Comparison of ENCODE assay signal across 24 cellular contexts in genomic region chr20:56801991-56802740, GRCh38.
A peak's percentile ranks its signal among the peaks of the same experiment; 100 is the strongest.
DNase-seq lines count a peak whose midpoint lies in the region; ATAC-seq and TF ChIP-seq lines count a peak whose summit lies in the region.
"Had no signal": no experiment of that assay in that cellular context is flagged by ENCODE, and none has a peak within 500 bp of the region (broad histone marks: within the 10 kb centered on the region; RNA-seq: fewer than 3 reads in every experiment).

No MANE protein-coding gene starts in this region.

- no peaks in the 10 kb centered on the region for H3K9me3 ChIP-seq in thyroid gland
- H3K9me3 ChIP-seq: BE2C, mucosa of descending colon had no signal

- no peak for ATAC-seq in HG02571 (IDR thresholded peaks at IDR 0.05; ENCODE audit: unreplicated experiment)
- ATAC-seq: activated CD8-positive, alpha-beta memory T cell treated with anti-CD3 and anti-CD28 coated beads, Interleukin-2, amount 10 ng/mL, durations not matched to agents 7 days and 5 days; activated T-helper 17 cell treated with anti-CD3 and anti-CD28 coated beads, Interleukin-2, amount 50 U/mL, for 72 hours; mucosa of descending colon had no signal

- H3K4me3 ChIP-seq in fibroblast of pulmonary artery (replicated peaks; ENCODE audit: low read depth, low read length) (no peak overlapping the region), thyroid gland (replicated peaks in 1 of 3) (no peak overlapping the region)
- H3K4me3 ChIP-seq: cardiac muscle cell, left ventricle myocardium inferior, mucosa of descending colon, skin epidermis, upper lobe of left lung had no signal

- DNase-seq in EL (peak; percentile 6), amniotic stem cell (lab: John Stamatoyannopoulos, UW) (peak; percentile 19), fibroblast of pulmonary artery (ENCODE audit: low read depth) (peak; percentile 27), thyroid gland (peak; percentile 58 to 74), NCI-H187 (lab: John Stamatoyannopoulos, UW) (no peak), SW 1271 (lab: John Stamatoyannopoulos, UW) (no peak)
- no peak for DNase-seq in stimulated activated CD4-positive, alpha-beta T cell treated with anti-CD3 and anti-CD28 coated beads, Interleukin-4, amount 100 ng/mL, for 1 hour
- DNase-seq: activated CD4-positive, alpha-beta T cell treated with anti-CD3 and anti-CD28 coated beads for 48 hours; activated CD8-positive, alpha-beta memory T cell treated with anti-CD3 and anti-CD28 coated beads, Interleukin-2, amount 10 ng/mL, durations not matched to agents 7 days and 5 days; activated naive CD8-positive, alpha-beta T cell treated with anti-CD3 and anti-CD28 coated beads, Interleukin-2, amount 10 ng/mL, durations not matched to agents 7 days and 5 days; BE2C; left ventricle myocardium inferior; MM.1S; mucosa of descending colon; NCI-H1436 treated with DMSO at 0.1 percent for 48 hours; NCI-H2171 treated with DMSO at 0.1 percent for 48 hours; NCI-H526 treated with DMSO at 0.1 percent for 48 hours; stimulated activated CD4-positive, alpha-beta T cell treated with anti-CD3 and anti-CD28 coated beads, Interleukin-2, amount 100 ng/mL, for 48 hours; upper lobe of left lung had no signal

- peaks cover 0 to 12% of the 10 kb centered on the region in 2 donors for H3K4me1 ChIP-seq in thyroid gland
- H3K4me1 ChIP-seq: BE2C, left ventricle myocardium inferior, upper lobe of left lung had no signal

- peak in 1 of 2 donors; percentile 8 for TF ChIP-seq POLR2A in thyroid gland (IDR thresholded peaks at IDR 0.05)

- TF ChIP-seq CTCF in fibroblast of pulmonary artery (IDR thresholded peaks at IDR 0.05; ENCODE audit: low read length, missing control alignments) (no peak), thyroid gland (IDR thresholded peaks at IDR 0.05) (peak in 1 of 6 experiments; percentile 7)

- WGBS in thyroid gland, 2 donors = 22 to 32% methylated on average over 19 of the region's 19 CpGs

- peak overlapping the region; percentile 22 to 84 (median 73) for H3K27ac ChIP-seq in thyroid gland
- H3K27ac ChIP-seq: cardiac muscle cell, epithelial cell of prostate, left ventricle myocardium inferior, upper lobe of left lung had no signal

- no peaks in the 10 kb centered on the region for H3K27me3 ChIP-seq in thyroid gland
- H3K27me3 ChIP-seq: BE2C, cardiac muscle cell, upper lobe of left lung had no signal

- H3K36me3 ChIP-seq in thyroid gland = no peaks in the 10 kb centered on the region
- H3K36me3 ChIP-seq: BE2C, cardiac muscle cell, left ventricle myocardium inferior, upper lobe of left lung had no signal

- intact Hi-C loops in thyroid gland (cut with DNase I) = no loop called here

Comparison
In these comparisons a context has a peak if more than half of its experiments do, and no peak if none do; other contexts are left out.
1. DNase-seq: peak in EL (single experiment), amniotic stem cell (single experiment), fibroblast of pulmonary artery (single experiment) and thyroid gland (2 of 2); none in NCI-H187 (0 of 2), stimulated activated CD4-positive, alpha-beta T cell treated with anti-CD3 and anti-CD28 coated beads, Interleukin-4, amount 100 ng/mL, for 1 hour (single experiment) and SW 1271 (0 of 2).